ENCODE assay signal across 24 cellular contexts in genomic region chr6:33174784-33175183, GRCh38.
"Had no signal": no experiment of that assay in that cellular context is flagged by ENCODE, and none has a peak within 500 bp of the region (broad histone marks: within the 10 kb centered on the region; RNA-seq: fewer than 3 reads in every experiment).

No MANE protein-coding gene starts in this region.

- ATAC-seq: esophagus mucosa; gastrocnemius medialis; psoas muscle; right cardiac atrium; stimulated activated naive B cell treated with anti-CD40 and anti-IgM and Interleukin-4, amounts not matched to agents 10 μg/mL and 1 μg/mL and 100 μg/mL, for 72 hours had no signal

- H3K4me3 ChIP-seq: dorsolateral prefrontal cortex, gastrocnemius medialis, lung, mucosa of descending colon, psoas muscle, sigmoid colon, thoracic aorta, tibial nerve, upper lobe of left lung had no signal

- H3K36me3 ChIP-seq: gastrocnemius medialis, sigmoid colon, thoracic aorta, tibial nerve, upper lobe of left lung had no signal

- H3K4me1 ChIP-seq: gastrocnemius medialis, psoas muscle, sigmoid colon, tibial nerve, upper lobe of left lung had no signal

- H3K9me3 ChIP-seq: gastrocnemius medialis, mucosa of descending colon, psoas muscle, sigmoid colon, thoracic aorta, tibial nerve, upper lobe of left lung had no signal

- H3K27ac ChIP-seq: dorsolateral prefrontal cortex, epithelial cell of prostate, gastrocnemius medialis, psoas muscle, sigmoid colon, thoracic aorta, tibial nerve, upper lobe of left lung had no signal

- DNase-seq: cerebellar nuclear complex; dorsolateral prefrontal cortex; effector CD4-positive, alpha-beta T cell; foreskin fibroblast; gastrocnemius medialis; head of caudate nucleus; mesenchymal stem cell; naive B cell; nephron progenitor cell; nucleus accumbens; psoas muscle; sigmoid colon; stimulated activated CD4-positive, alpha-beta T cell treated with anti-CD3 and anti-CD28 coated beads, Interleukin-2, amount 100 ng/mL, for 48 hours; stimulated activated naive B cell treated with anti-CD40 and anti-IgM and Interleukin-4, amounts not matched to agents 10 μg/mL and 1 μg/mL and 100 μg/mL, for 72 hours; upper lobe of left lung had no signal

- H3K27me3 ChIP-seq: dorsolateral prefrontal cortex, gastrocnemius medialis, sigmoid colon, tibial nerve, upper lobe of left lung had no signal

- FAIRE-seq: colon, keratinocyte had no signal
